Comparison of ENCODE assay signal across 10 cellular contexts in the genomic region with DNA sequence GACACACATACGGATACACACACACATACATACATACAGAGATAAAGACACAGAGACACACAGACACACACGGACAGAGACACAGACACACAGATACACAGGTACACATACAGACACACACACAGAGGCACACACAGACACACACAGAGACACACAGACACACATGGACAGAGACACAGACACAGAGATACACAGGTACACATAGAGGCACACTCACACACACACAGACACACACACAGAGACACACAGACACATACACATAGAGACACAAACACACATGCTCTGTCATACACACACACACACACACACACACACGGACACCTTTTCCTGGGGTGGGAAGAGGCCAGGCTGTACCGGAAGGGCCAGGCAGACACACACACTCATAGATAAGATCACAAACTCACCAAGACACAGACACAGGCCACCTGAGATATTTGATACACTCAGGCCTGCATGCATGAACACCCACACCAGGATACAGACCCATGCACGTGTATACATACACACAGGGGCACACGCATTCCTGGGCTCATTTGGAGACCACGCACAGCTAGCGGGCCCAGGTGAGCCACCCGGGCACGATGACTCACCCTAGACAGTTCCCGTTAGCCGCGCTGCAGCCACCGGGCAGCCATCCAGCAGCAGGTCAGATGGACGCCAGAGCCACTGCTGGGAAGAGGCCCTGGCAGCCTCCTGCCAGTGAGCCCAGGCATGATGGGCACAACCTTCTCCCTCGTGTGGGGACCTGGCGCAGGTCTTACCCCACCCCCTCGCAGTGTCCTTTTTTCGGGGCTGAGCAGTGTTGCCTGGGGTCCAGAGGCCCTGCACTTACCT. TPM values are rescaled to one million over a fixed set of nuclear protein-coding genes. Genes with fewer than 3 reads are reported as not detected.
A peak's percentile ranks its signal among the peaks of the same experiment; 100 is the strongest.
DNase-seq lines count a peak whose midpoint lies in the region; ATAC-seq and TF ChIP-seq lines count a peak whose summit lies in the region.
"Had no signal": no experiment of that assay in that cellular context is flagged by ENCODE, and none has a peak within 500 bp of the region (broad histone marks: within the 10 kb centered on the region; RNA-seq: fewer than 3 reads in every experiment).

No MANE protein-coding gene starts in this region.

- H3K9me3 ChIP-seq in SK-N-SH (no peaks in the 10 kb centered on the region), prostate gland (no peaks in the 10 kb centered on the region)
- H3K9me3 ChIP-seq: tibial artery had no signal

- H2AFZ ChIP-seq in SK-N-SH (ENCODE audit: low read depth) = no peak overlapping the region

- no peak for TF ChIP-seq POLR2A in prostate gland (IDR thresholded peaks at IDR 0.05)

- TF ChIP-seq CTCF in SK-N-SH (IDR thresholded peaks at IDR 0.05) (no peak), prostate gland (IDR thresholded peaks at IDR 0.05) (no peak)

- H3K4me3 ChIP-seq in SK-N-SH (ENCODE audit: low read depth in 2 of 2, low read length in 1 of 2) (no peak overlapping the region), prostate gland (no peak overlapping the region)
- H3K4me3 ChIP-seq: tibial artery had no signal

- peak overlapping the region; percentile 11; the same call in 1 of the 2 replicates for H3K4me2 ChIP-seq in SK-N-SH

- WGBS in SK-N-SH (ENCODE audit: low lambda C conversion rate) = 14% methylated on average over 13 of the region's 19 CpGs
- WGBS in prostate gland = 50% methylated on average over 19 of the region's 19 CpGs

- no peaks in the 10 kb centered on the region for H3K9me2 ChIP-seq in SK-N-SH

- peaks cover 20% of the 10 kb centered on the region; the same call in 1 of the 2 replicates for H3K79me2 ChIP-seq in SK-N-SH (ENCODE audit: insufficient read depth)

- ATAC-seq in left cardiac atrium = peak in 1 of 2 donors; percentile 29
- no peak for ATAC-seq in GM18520 (IDR thresholded peaks at IDR 0.05; ENCODE audit: unreplicated experiment)

- in situ Hi-C loops in G401 (cut with HindIII; ENCODE audit: low sequenced_read_pairs) = no loop called here

- H3K27ac ChIP-seq in SK-N-SH (ENCODE audit: low read depth in 2 of 2, low read length in 1 of 2) (peak overlapping the region in 1 of 2 experiments; percentile 95; a peak in 2 of 4 replicates), prostate gland (no peak overlapping the region)
- H3K27ac ChIP-seq: tibial artery had no signal

- H3K4me1 ChIP-seq in SK-N-SH (ENCODE audit: control insufficient read depth in 1 of 2, insufficient read depth in 2 of 2, low read depth in 1 of 2, low read length in 1 of 2) (peaks cover 9 to 79% of the 10 kb centered on the region in 2 experiments; a peak in 3 of 4 replicates), prostate gland (replicated peaks) (peaks cover 14% of the 10 kb centered on the region)

- H3F3A ChIP-seq in SK-N-SH (replicated peaks; ENCODE audit: insufficient read depth) = peaks cover 11% of the 10 kb centered on the region

- no peaks in the 10 kb centered on the region for H3K27me3 ChIP-seq in SK-N-SH (ENCODE audit: insufficient read depth)
- H3K27me3 ChIP-seq in prostate gland (replicated peaks; ENCODE audit: insufficient read depth) = no peaks in the 10 kb centered on the region
- H3K27me3 ChIP-seq: tibial artery had no signal

- peak; percentile 80 for DNase-seq in G401 (ENCODE audit: low spot score)
- DNase-seq in SK-N-SH = peak; percentile 81
- DNase-seq in left cardiac atrium = peak; percentile 72
- peak; percentile 58 for DNase-seq in prostate gland (ENCODE audit: low spot score)
- no peak for DNase-seq in activated CD4-positive, alpha-beta T cell treated with anti-CD3 and anti-CD28 coated beads, Interleukin-2, amount 50 U/mL, for 4 hours
- DNase-seq in effector CD8-positive, alpha-beta T cell (lab: John Stamatoyannopoulos, UW) = no peak
- no peak for DNase-seq in NCI-H2029 treated with DMSO at 0.1 percent for 48 hours (lab: John Stamatoyannopoulos, UW)
- DNase-seq: stimulated activated CD4-positive, alpha-beta T cell treated with anti-CD3 and anti-CD28 coated beads, Interleukin-12 subunit alpha, Interleukin-12 subunit beta, amount 100 ng/mL, for 4 hours had no signal

- CTCF ChIA-PET in SK-N-SH (lab: Yijun Ruan, JAX) = interaction anchor here (0.6 to 2.6 kb wide), 3 partner anchors 64 to 110 kb away, joined by 3 to 17 read pairs (median 5); no protein-coding TSS in a partner anchor

- H3K9ac ChIP-seq in SK-N-SH = no peak overlapping the region

- TF ChIP-seq EP300 in SK-N-SH (IDR thresholded peaks at IDR 0.05; ENCODE audit: borderline replicate concordance in 1 of 2, low read depth in 1 of 2, low read length in 1 of 2) = no peak; a peak in 1 of 4 replicates

- no peak for TF ChIP-seq RAD21 in SK-N-SH (IDR thresholded peaks at IDR 0.05; ENCODE audit: low read length)

- H3K36me3 ChIP-seq in SK-N-SH (replicated peaks in 1 of 2; ENCODE audit: control insufficient read depth in 1 of 2, insufficient read depth in 2 of 2, low read length in 1 of 2) (no peaks in the 10 kb centered on the region), prostate gland (no peaks in the 10 kb centered on the region)
- H3K36me3 ChIP-seq: tibial artery had no signal

- POLR2A ChIA-PET in SK-N-SH (lab: Yijun Ruan, JAX) = no interaction called here

- intact Hi-C loops in left cardiac atrium (cut with DNase I) = loop anchor here (5.0 to 10.0 kb wide), 3 partner anchors 42 to 305 kb away; partner anchors contain the start of gene CDCA4 (in 1 of the 2)
- intact Hi-C loops in prostate gland (cut with DNase I) = loop anchor here (5.0 kb wide), 1 partner anchor 42 kb away; the partner anchor contains the start of gene CDCA4

- H4K20me1 ChIP-seq in SK-N-SH (ENCODE audit: insufficient read depth) = no peaks in the 10 kb centered on the region

TF ChIP-seq in SK-N-SH, 30 proteins besides CTCF, POLR2A, EP300 and RAD21 (continues in another document):
- TF ChIP-seq IRF3 (IDR thresholded peaks at IDR 0.05; ENCODE audit: low read depth, low read length) (no peak), NFIC (IDR thresholded peaks at IDR 0.05; ENCODE audit: borderline replicate concordance) (peak; percentile 82), FOXJ3 (CRISPR knock-in tag; IDR thresholded peaks at IDR 0.05) (no peak), USF2 (IDR thresholded peaks at IDR 0.05; ENCODE audit: borderline replicate concordance, low read depth, low read length) (no peak), SIN3A (IDR thresholded peaks at IDR 0.05; ENCODE audit: borderline replicate concordance, low read depth, low read length) (peak; percentile 30; the same call in 1 of the 2 replicates), MEF2A (IDR thresholded peaks at IDR 0.05; ENCODE audit: borderline replicate concordance, low read depth) (no peak), TCF12 (IDR thresholded peaks at IDR 0.05) (peak; percentile 84), FOXM1 (IDR thresholded peaks at IDR 0.05; ENCODE audit: low read depth) (no peak), FOSL2 (IDR thresholded peaks at IDR 0.05; ENCODE audit: borderline replicate concordance, low read depth) (peak; percentile 83; the same call in 1 of the 2 replicates), TEAD4 (IDR thresholded peaks at IDR 0.05; ENCODE audit: borderline replicate concordance, insufficient read depth) (no peak), GATA2 (CRISPR knock-in tag; IDR thresholded peaks at IDR 0.05) (peak; percentile 76), EZH2phosphoT487 (IDR thresholded peaks at IDR 0.05; ENCODE audit: borderline replicate concordance, low read depth) (no peak), JUND (IDR thresholded peaks at IDR 0.05) (no peak; the same call in 1 of the 2 replicates), GABPA (IDR thresholded peaks at IDR 0.05; ENCODE audit: low read depth) (no peak), RCOR1 (IDR thresholded peaks at IDR 0.05; ENCODE audit: low read length) (peak; percentile 61; the same call in 1 of the 2 replicates)

RNA-seq across cellular contexts. Expression of gene AHNAK2, which starts 1.8 kb away (rescaled TPM):
- 17.0 and 31.1 TPM in 2 replicates for total RNA-seq in G401 (2014; rRNA removed; shearing (Covaris generic))
- polyA plus RNA-seq in SK-N-SH (2012; rRNA removed) = 33.5 and 36.6 TPM in 2 replicates
- 22.9 and 24.7 TPM in 2 replicates for polyA plus RNA-seq in SK-N-SH (2012; cell fraction: cytosol; rRNA removed)
- polyA plus RNA-seq in SK-N-SH (2012; cell fraction: nucleus; rRNA removed) = 70.6 and 92.7 TPM in 2 replicates
- 1 to 10 TPM; 7.1 to 9.7 TPM for total RNA-seq in left cardiac atrium
- 10 to 100 TPM; 18.3 to 27.2 TPM for total RNA-seq in prostate gland

RNA-seq across cellular contexts. Expression of gene CLBA1, which starts 5.6 kb away (rescaled TPM):
- total RNA-seq in G401 (2014; rRNA removed; shearing (Covaris generic)) = 10.5 and 18.0 TPM in 2 replicates
- polyA plus RNA-seq in SK-N-SH (2012; rRNA removed) = 18.5 and 21.4 TPM in 2 replicates
- 15.0 and 15.3 TPM in 2 replicates for polyA plus RNA-seq in SK-N-SH (2012; cell fraction: cytosol; rRNA removed)
- polyA plus RNA-seq in SK-N-SH (2012; cell fraction: nucleus; rRNA removed) = 72.4 and 86.2 TPM in 2 replicates
- total RNA-seq in left cardiac atrium (1 to 10 TPM; 1.9 TPM), prostate gland (10 to 100 TPM; 15.2 to 19.3 TPM)

RNA-seq across cellular contexts. Expression of gene CDCA4, which starts 40.9 kb away (rescaled TPM):
- total RNA-seq in G401 (2014; rRNA removed; shearing (Covaris generic)) = 69.8 and 83.1 TPM in 2 replicates
- polyA plus RNA-seq in SK-N-SH (2012; rRNA removed) = 23.7 and 26.8 TPM in 2 replicates
- polyA plus RNA-seq in SK-N-SH (2012; cell fraction: cytosol; rRNA removed) = 15.1 and 21.2 TPM in 2 replicates
- polyA plus RNA-seq in SK-N-SH (2012; cell fraction: nucleus; rRNA removed) = 15.7 and 19.5 TPM in 2 replicates
- total RNA-seq in left cardiac atrium (1 to 10 TPM; 3.2 to 3.3 TPM), prostate gland (10 to 100 TPM; 12.3 to 17.6 TPM)

RNA-seq across cellular contexts. Expression of gene PLD4, which starts 55.3 kb away (rescaled TPM):
- not detected in 2 replicates for total RNA-seq in G401 (2014; rRNA removed; shearing (Covaris generic))
- polyA plus RNA-seq in SK-N-SH (2012; rRNA removed) = 0.02 TPM in 2 replicates
- not detected in 2 replicates for polyA plus RNA-seq in SK-N-SH (2012; cell fraction: cytosol; rRNA removed)
- 0.14 and 0.19 TPM in 2 replicates for polyA plus RNA-seq in SK-N-SH (2012; cell fraction: nucleus; rRNA removed)
- total RNA-seq in left cardiac atrium (under 1 TPM; 0.13 to 0.24 TPM), prostate gland (1 to 10 TPM; 1.2 to 5.4 TPM)

Comparison
In these comparisons a context has a peak if more than half of its experiments do, and no peak if none do; other contexts are left out.
1. DNase-seq: peak in G401 (single experiment), SK-N-SH (single experiment), left cardiac atrium (single experiment) and prostate gland (single experiment); none in activated CD4-positive, alpha-beta T cell treated with anti-CD3 and anti-CD28 coated beads, Interleukin-2, amount 50 U/mL, for 4 hours (0 of 2), effector CD8-positive, alpha-beta T cell (single experiment) and NCI-H2029 treated with DMSO at 0.1 percent for 48 hours (single experiment).